ENCODE assay signal across 19 cellular contexts in the genomic region with DNA sequence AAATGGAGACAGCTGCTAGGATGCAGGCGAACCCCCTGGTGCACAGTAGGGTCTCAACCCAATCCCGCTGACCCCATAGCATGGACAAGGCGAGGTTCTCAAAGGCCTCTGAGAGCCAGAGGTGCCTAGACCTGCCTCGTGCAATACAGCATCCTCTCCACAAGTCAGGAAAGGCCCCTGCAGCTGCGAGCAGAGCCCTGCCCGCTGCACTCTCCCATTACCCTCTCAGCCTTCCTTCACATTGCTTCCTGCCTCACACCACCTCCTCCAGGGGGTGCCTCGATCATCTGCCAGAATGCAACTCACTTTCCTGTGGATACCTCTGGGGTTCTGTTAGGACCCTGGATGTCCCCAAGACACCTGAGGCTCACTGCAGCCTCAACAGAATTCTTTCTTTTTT. TPM values are rescaled to one million over a fixed set of nuclear protein-coding genes. Genes with fewer than 3 reads are reported as not detected.
A peak's percentile ranks its signal among the peaks of the same experiment; 100 is the strongest.
DNase-seq lines count a peak whose midpoint lies in the region; TF ChIP-seq lines count a peak whose summit lies in the region.
"Had no signal": no experiment of that assay in that cellular context is flagged by ENCODE, and none has a peak within 500 bp of the region (broad histone marks: within the 10 kb centered on the region; RNA-seq: fewer than 3 reads in every experiment).

No MANE protein-coding gene starts in this region.

- no TSS peak for BruUV-seq in PC-9 (replicated peaks; lab: Mats Ljungman, UMichigan)

- no peaks in the 10 kb centered on the region for H3K36me3 Mint-ChIP-seq in endodermal cell (ENCODE audit: low read depth)
- no peaks in the 10 kb centered on the region for H3K36me3 Mint-ChIP-seq in activated CD4-positive, alpha-beta memory T cell treated with anti-CD3 and anti-CD28 coated beads for 36 hours
- H3K36me3 Mint-ChIP-seq: stimulated activated effector memory CD8-positive, alpha-beta T cell treated with anti-CD3 and anti-CD28 coated beads, Interleukin-12 subunit alpha, Interleukin-12 subunit beta, amount 100 ng/mL, for 72 hours had no signal

- TF ChIP-seq CTCF in PC-9 (conservative IDR thresholded peaks at IDR 0.05) (no peak), endodermal cell (conservative IDR thresholded peaks at IDR 0.05) (no peak)

- peak overlapping the region; percentile 87 for H3K27ac Mint-ChIP-seq in endodermal cell
- H3K27ac Mint-ChIP-seq in activated CD4-positive, alpha-beta memory T cell treated with anti-CD3 and anti-CD28 coated beads for 36 hours: no peak overlapping the region
- H3K27ac Mint-ChIP-seq: stimulated activated effector memory CD8-positive, alpha-beta T cell treated with anti-CD3 and anti-CD28 coated beads, Interleukin-12 subunit alpha, Interleukin-12 subunit beta, amount 100 ng/mL, for 72 hours had no signal

- no peaks in the 10 kb centered on the region for H3K79me2 ChIP-seq in PC-9 (ENCODE audit: low read depth)

- CTCF ChIA-PET in PC-9 (lab: Charles Lee): interaction anchor here (0.6 to 0.7 kb wide), 2 partner anchors 40 to 756 kb away, joined by 4 to 12 read pairs; no protein-coding TSS in a partner anchor
- CTCF ChIA-PET in activated CD4-positive, alpha-beta memory T cell treated with anti-CD3 and anti-CD28 coated beads for 36 hours (lab: Charles Lee): interaction anchor here (0.6 to 2.4 kb wide), 5 partner anchors 46 to 196 kb away, joined by 3 to 7 read pairs (median 4); no protein-coding TSS in a partner anchor

- peaks cover 44% of the 10 kb centered on the region for H3K4me1 Mint-ChIP-seq in endodermal cell
- peaks cover 36% of the 10 kb centered on the region for H3K4me1 Mint-ChIP-seq in activated CD4-positive, alpha-beta memory T cell treated with anti-CD3 and anti-CD28 coated beads for 36 hours (ENCODE audit: low read depth)

- no peaks in the 10 kb centered on the region for H3K27me3 Mint-ChIP-seq in endodermal cell (ENCODE audit: insufficient read depth)
- no peaks in the 10 kb centered on the region for H3K27me3 Mint-ChIP-seq in activated CD4-positive, alpha-beta memory T cell treated with anti-CD3 and anti-CD28 coated beads for 36 hours

- peaks cover 0 to 69% (median 22%) of the 10 kb centered on the region in 11 experiments; a peak in 11 of 22 replicates for H4K20me1 ChIP-seq in BLaER1 treated with 17β-estradiol and CSF1 and Interleukin-3, amounts not matched to agents 10 nM and 100 nM
- peaks cover 6% of the 10 kb centered on the region for H4K20me1 ChIP-seq in PC-9 (ENCODE audit: insufficient read depth)

- intact Hi-C loops in PC-9 (cut with micrococcal nuclease; ENCODE audit: unreplicated experiment): loop anchor here (1.0 to 10.0 kb wide), 3 partner anchors 44 to 221 kb away; a partner anchor contains a TSS
- intact Hi-C loops in activated CD4-positive, alpha-beta memory T cell treated with anti-CD3 and anti-CD28 coated beads for 36 hours (cut with micrococcal nuclease): loop anchor here (5.0 kb wide), 1 partner anchor 136 kb away; no protein-coding TSS in a partner anchor

- H3K4me1 ChIP-seq in BLaER1 treated with 17β-estradiol and CSF1 and Interleukin-3, amounts not matched to agents 10 nM and 100 nM: peaks cover 45 to 100% (median 97%) of the 10 kb centered on the region in 10 experiments
- peaks cover 37% of the 10 kb centered on the region for H3K4me1 ChIP-seq in PC-9 (replicated peaks; ENCODE audit: insufficient read depth)
- H3K4me1 ChIP-seq in endodermal cell (ENCODE audit: control insufficient read depth, insufficient read depth, low read length): peaks cover 23% of the 10 kb centered on the region

- no peak overlapping the region for H2AFZ ChIP-seq in PC-9
- H2AFZ ChIP-seq: GM23248 had no signal

- no peaks in the 10 kb centered on the region for H3K36me3 ChIP-seq in BLaER1 treated with 17β-estradiol and CSF1 and Interleukin-3, amounts not matched to agents 10 nM and 100 nM
- no peaks in the 10 kb centered on the region for H3K36me3 ChIP-seq in PC-9 (ENCODE audit: low read depth)
- no peaks in the 10 kb centered on the region for H3K36me3 ChIP-seq in endodermal cell (ENCODE audit: control insufficient read depth, insufficient read depth, low read length)
- H3K36me3 ChIP-seq: MG63, neutrophil, thoracic aorta had no signal

- H3K9ac ChIP-seq in BLaER1 treated with 17β-estradiol and CSF1 and Interleukin-3, amounts not matched to agents 10 nM and 100 nM: peak overlapping the region in 2 of 11 experiments; percentile 11 to 26; a peak in 2 of 22 replicates
- no peak overlapping the region for H3K9ac ChIP-seq in endodermal cell (ENCODE audit: extremely low read depth, low read length, poor library complexity, severe bottlenecking)
- H3K9ac ChIP-seq: GM23248 had no signal

- no peak overlapping the region for H3K4me3 Mint-ChIP-seq in endodermal cell
- no peak overlapping the region for H3K4me3 Mint-ChIP-seq in activated CD4-positive, alpha-beta memory T cell treated with anti-CD3 and anti-CD28 coated beads for 36 hours
- H3K4me3 Mint-ChIP-seq: stimulated activated effector memory CD8-positive, alpha-beta T cell treated with anti-CD3 and anti-CD28 coated beads, Interleukin-12 subunit alpha, Interleukin-12 subunit beta, amount 100 ng/mL, for 72 hours had no signal

- H3K9me3 Mint-ChIP-seq in endodermal cell: no peaks in the 10 kb centered on the region
- H3K9me3 Mint-ChIP-seq in activated CD4-positive, alpha-beta memory T cell treated with anti-CD3 and anti-CD28 coated beads for 36 hours: no peaks in the 10 kb centered on the region
- H3K9me3 Mint-ChIP-seq: stimulated activated effector memory CD8-positive, alpha-beta T cell treated with anti-CD3 and anti-CD28 coated beads, Interleukin-12 subunit alpha, Interleukin-12 subunit beta, amount 100 ng/mL, for 72 hours had no signal

- peaks cover 0 to 31% (median 0%) of the 10 kb centered on the region in 11 experiments; a peak in 4 of 22 replicates for H3K27me3 ChIP-seq in BLaER1 treated with 17β-estradiol and CSF1 and Interleukin-3, amounts not matched to agents 10 nM and 100 nM
- no peaks in the 10 kb centered on the region for H3K27me3 ChIP-seq in PC-9 (ENCODE audit: insufficient read depth, low read depth)
- no peaks in the 10 kb centered on the region for H3K27me3 ChIP-seq in endodermal cell (ENCODE audit: control insufficient read depth, insufficient read depth, low read length, poor library complexity, severe bottlenecking)
- H3K27me3 ChIP-seq: body of pancreas, MG63 had no signal

- peaks cover 21% of the 10 kb centered on the region for H3F3A ChIP-seq in PC-9 (ENCODE audit: insufficient read depth, low read depth)

- no peaks in the 10 kb centered on the region for H3K9me3 ChIP-seq in BLaER1 treated with 17β-estradiol and CSF1 and Interleukin-3, amounts not matched to agents 10 nM and 100 nM (replicated peaks in 1 of 11)
- H3K9me3 ChIP-seq in PC-9 (ENCODE audit: insufficient read depth, low read depth): no peaks in the 10 kb centered on the region
- no peaks in the 10 kb centered on the region for H3K9me3 ChIP-seq in endodermal cell (ENCODE audit: control insufficient read depth, low read length)
- H3K9me3 ChIP-seq: body of pancreas, MG63, neutrophil, thoracic aorta had no signal

- H3K4me2 ChIP-seq in BLaER1 treated with 17β-estradiol and CSF1 and Interleukin-3, amounts not matched to agents 10 nM and 100 nM: peak overlapping the region; percentile 59 to 90 (median 76)
- H3K4me2 ChIP-seq in PC-9: peak overlapping the region; percentile 42

- no peaks in the 10 kb centered on the region for H3K9me2 ChIP-seq in PC-9 (ENCODE audit: insufficient read depth)

- POLR2A ChIA-PET in PC-9 (lab: Charles Lee; ENCODE audit: unreplicated experiment): interaction anchor here (0.6 to 0.7 kb wide), 2 partner anchors 24 to 682 kb away, joined by 3 read pairs; no protein-coding TSS in a partner anchor
- POLR2A ChIA-PET in activated CD4-positive, alpha-beta memory T cell treated with anti-CD3 and anti-CD28 coated beads for 36 hours (lab: Charles Lee): no interaction called here

- H3K4me3 ChIP-seq in BLaER1 treated with 17β-estradiol and CSF1 and Interleukin-3, amounts not matched to agents 10 nM and 100 nM: no peak overlapping the region
- H3K4me3 ChIP-seq in PC-9 (no peak overlapping the region), endodermal cell (ENCODE audit: low read length) (no peak overlapping the region)
- H3K4me3 ChIP-seq: body of pancreas, GM23248, MG63, thoracic aorta had no signal

- 87 to 95% methylated on average over 4 to 7 of the region's 7 CpGs for WGBS in endodermal cell (ENCODE audit: insufficient coverage in 1 of 2, insufficient read length in 1 of 2), 2 experiments

- no peak overlapping the region for H3K27ac ChIP-seq in BLaER1 treated with 17β-estradiol and CSF1 and Interleukin-3, amounts not matched to agents 10 nM and 100 nM
- H3K27ac ChIP-seq in PC-9 (peak overlapping the region; percentile 41), endodermal cell (ENCODE audit: low read depth, low read length) (no peak overlapping the region)
- H3K27ac ChIP-seq: 22Rv1, GM23248, neutrophil, thoracic aorta had no signal

- DNase-seq in DMS153 (lab: John Stamatoyannopoulos, UW): peak; percentile 35
- DNase-seq in DMS153 treated with DMSO at 0.1 percent for 48 hours (lab: John Stamatoyannopoulos, UW; ENCODE audit: unreplicated experiment): no peak
- no peak for DNase-seq in PC-9
- peak; percentile 76 for DNase-seq in endodermal cell
- DNase-seq in GDM1 (lab: John Stamatoyannopoulos, UW): no peak
- no peak for DNase-seq in kidney glomerular epithelial cell (lab: John Stamatoyannopoulos, UW)
- DNase-seq in activated CD4-positive, alpha-beta memory T cell treated with anti-CD3 and anti-CD28 coated beads for 36 hours: no peak
- DNase-seq: activated naive CD4-positive, alpha-beta T cell treated with Interleukin-2 at 50 U/mL for 16 hours; activated T-cell treated with anti-CD3 and anti-CD28 coated beads for 4 hours; cortex of kidney; GM23248; MG63; midbrain had no signal

RNA-seq across cellular contexts. Expression of a gene that starts 42.8 kb away (rescaled TPM):
- total RNA-seq in PC-9 (2021) (79.1 and 85.1 TPM in 2 replicates), endodermal cell (100 to 1,000 TPM; 113 to 134 TPM)
- 27.9 TPM for polyA plus RNA-seq in endodermal cell (2013, experiment 1 of 2)
- 31.8 TPM for polyA plus RNA-seq in endodermal cell (2013, experiment 2 of 2)
- total RNA-seq in activated CD4-positive, alpha-beta memory T cell treated with anti-CD3 and anti-CD28 coated beads for 36 hours: 10 to 100 TPM; 69.6 to 71.6 TPM

Comparison
In these comparisons a context has a peak if more than half of its experiments do, and no peak if none do; other contexts are left out.
1. DNase-seq: peak in DMS153 (single experiment) and endodermal cell (single experiment); none in DMS153 treated with DMSO at 0.1 percent for 48 hours (single experiment), PC-9 (0 of 2), GDM1 (single experiment), kidney glomerular epithelial cell (single experiment) and activated CD4-positive, alpha-beta memory T cell treated with anti-CD3 and anti-CD28 coated beads for 36 hours (single experiment).